Comparison of ENCODE assay signal across 22 cellular contexts in genomic region chr19:48755787-48756674, GRCh38. TPM values are rescaled to one million over a fixed set of nuclear protein-coding genes. Genes with fewer than 3 reads are reported as not detected.
"Had no signal": no experiment of that assay in that cellular context is flagged by ENCODE, and none has a peak within 500 bp of the region (broad histone marks: within the 10 kb centered on the region; RNA-seq: fewer than 3 reads in every experiment).

No MANE protein-coding gene starts in this region.

- H3K9me3 ChIP-seq: body of pancreas, pancreas, upper lobe of right lung had no signal

- H3K36me3 Mint-ChIP-seq: activated naive CD8-positive, alpha-beta T cell treated with anti-CD3 and anti-CD28 coated beads, Interleukin-2, amount 10 ng/mL, durations not matched to agents 7 days and 5 days; memory B cell; naive thymus-derived CD4-positive, alpha-beta T cell; stimulated activated naive B cell treated with anti-CD40 and anti-IgM and Interleukin-4, amounts not matched to agents 10 μg/mL and 1 μg/mL and 100 μg/mL, for 72 hours had no signal

- H3K4me1 ChIP-seq: neural progenitor cell had no signal

- H3K4me2 ChIP-seq: neural progenitor cell had no signal

- H3K27ac ChIP-seq: dorsolateral prefrontal cortex, neural progenitor cell, pancreas, upper lobe of right lung had no signal

- H3K9me3 Mint-ChIP-seq: activated CD4-positive, alpha-beta memory T cell treated with anti-CD3 and anti-CD28 coated beads, Interleukin-2, amount 10 ng/mL, durations not matched to agents 7 days and 5 days; activated naive CD8-positive, alpha-beta T cell treated with anti-CD3 and anti-CD28 coated beads, Interleukin-2, amount 10 ng/mL, durations not matched to agents 7 days and 5 days; activated T-helper 17 cell treated with anti-CD3 and anti-CD28 coated beads, Interleukin-2, amount 50 U/mL, for 72 hours; memory B cell; naive thymus-derived CD4-positive, alpha-beta T cell; stimulated activated naive B cell treated with anti-CD40 and anti-IgM and Interleukin-4, amounts not matched to agents 10 μg/mL and 1 μg/mL and 100 μg/mL, for 72 hours had no signal

- H3K4me3 Mint-ChIP-seq: activated CD4-positive, alpha-beta memory T cell treated with anti-CD3 and anti-CD28 coated beads, Interleukin-2, amount 10 ng/mL, durations not matched to agents 7 days and 5 days; activated naive CD8-positive, alpha-beta T cell treated with anti-CD3 and anti-CD28 coated beads, Interleukin-2, amount 10 ng/mL, durations not matched to agents 7 days and 5 days; activated T-helper 17 cell treated with anti-CD3 and anti-CD28 coated beads, Interleukin-2, amount 50 U/mL, for 72 hours; memory B cell; naive thymus-derived CD4-positive, alpha-beta T cell; neural progenitor cell; stimulated activated naive B cell treated with anti-CD40 and anti-IgM and Interleukin-4, amounts not matched to agents 10 μg/mL and 1 μg/mL and 100 μg/mL, for 72 hours had no signal

- H3K4me3 ChIP-seq: body of pancreas, dorsolateral prefrontal cortex, neural progenitor cell, pancreas, upper lobe of right lung had no signal

- ATAC-seq: activated T-helper 17 cell treated with anti-CD3 and anti-CD28 coated beads, Interleukin-2, amount 50 U/mL, for 72 hours; body of pancreas; left ventricle myocardium superior; naive thymus-derived CD4-positive, alpha-beta T cell; pancreas; sciatic nerve; stimulated activated naive B cell treated with anti-CD40 and anti-IgM and Interleukin-4, amounts not matched to agents 10 μg/mL and 1 μg/mL and 100 μg/mL, for 72 hours; upper lobe of right lung had no signal

- DNase-seq: activated CD4-positive, alpha-beta memory T cell treated with anti-CD3 and anti-CD28 coated beads, Interleukin-2, amount 10 ng/mL, durations not matched to agents 7 days and 5 days; activated CD4-positive, alpha-beta T cell treated with anti-CD3 and anti-CD28 coated beads for 48 hours; activated CD4-positive, CD25-positive, alpha-beta regulatory T cell; activated naive CD4-positive, alpha-beta T cell treated with Interleukin-2 at 50 U/mL for 16 hours; activated naive CD8-positive, alpha-beta T cell treated with anti-CD3 and anti-CD28 coated beads, Interleukin-2, amount 10 ng/mL, durations not matched to agents 7 days and 5 days; activated T-cell treated with anti-CD3 and anti-CD28 coated beads, Interleukin-2, amount 50 U/mL, for 1 hour; dorsolateral prefrontal cortex; foreskin fibroblast; kidney glomerular epithelial cell; left ventricle myocardium superior; naive thymus-derived CD4-positive, alpha-beta T cell; stimulated activated naive B cell treated with anti-CD40 and anti-IgM and Interleukin-4, amounts not matched to agents 10 μg/mL and 1 μg/mL and 100 μg/mL, for 72 hours; T-helper 9 cell; upper lobe of right lung had no signal

- H3K27ac Mint-ChIP-seq: activated CD4-positive, alpha-beta memory T cell treated with anti-CD3 and anti-CD28 coated beads, Interleukin-2, amount 10 ng/mL, durations not matched to agents 7 days and 5 days; activated naive CD8-positive, alpha-beta T cell treated with anti-CD3 and anti-CD28 coated beads, Interleukin-2, amount 10 ng/mL, durations not matched to agents 7 days and 5 days; activated T-helper 17 cell treated with anti-CD3 and anti-CD28 coated beads, Interleukin-2, amount 50 U/mL, for 72 hours; memory B cell; naive thymus-derived CD4-positive, alpha-beta T cell; neural progenitor cell; stimulated activated naive B cell treated with anti-CD40 and anti-IgM and Interleukin-4, amounts not matched to agents 10 μg/mL and 1 μg/mL and 100 μg/mL, for 72 hours had no signal

- H3K27me3 ChIP-seq: body of pancreas, pancreas had no signal

- H3K9ac ChIP-seq: neural progenitor cell had no signal

- H2AFZ ChIP-seq: neural progenitor cell had no signal

- H3K36me3 ChIP-seq: neural progenitor cell, pancreas, upper lobe of right lung had no signal

RNA-seq across cellular contexts. Expression of gene FGF21, which starts 0.7 kb away (rescaled TPM):
- total RNA-seq: activated CD4-positive, alpha-beta memory T cell treated with anti-CD3 and anti-CD28 coated beads, Interleukin-2, amount 10 ng/mL, durations not matched to agents 7 days and 5 days; activated naive CD8-positive, alpha-beta T cell treated with anti-CD3 and anti-CD28 coated beads, Interleukin-2, amount 10 ng/mL, durations not matched to agents 7 days and 5 days; activated T-helper 17 cell treated with anti-CD3 and anti-CD28 coated beads, Interleukin-2, amount 50 U/mL, for 72 hours; body of pancreas; cardiac septum; dorsolateral prefrontal cortex; left ventricle myocardium superior; mucosa of gallbladder; naive thymus-derived CD4-positive, alpha-beta T cell; sciatic nerve; upper lobe of right lung had no signal
- polyA plus RNA-seq: naive thymus-derived CD4-positive, alpha-beta T cell; pancreas had no signal

RNA-seq across cellular contexts. Expression of gene FUT1, which starts 3.6 kb away (rescaled TPM):
- polyA plus RNA-seq: naive thymus-derived CD4-positive, alpha-beta T cell had no signal

RNA-seq across cellular contexts. Expression of gene IZUMO1, which starts 9.3 kb away (rescaled TPM):
- total RNA-seq: activated CD4-positive, alpha-beta memory T cell treated with anti-CD3 and anti-CD28 coated beads, Interleukin-2, amount 10 ng/mL, durations not matched to agents 7 days and 5 days; activated naive CD8-positive, alpha-beta T cell treated with anti-CD3 and anti-CD28 coated beads, Interleukin-2, amount 10 ng/mL, durations not matched to agents 7 days and 5 days; activated T-helper 17 cell treated with anti-CD3 and anti-CD28 coated beads, Interleukin-2, amount 50 U/mL, for 72 hours; naive thymus-derived CD4-positive, alpha-beta T cell had no signal
- polyA plus RNA-seq: naive thymus-derived CD4-positive, alpha-beta T cell had no signal

RNA-seq across cellular contexts. Expression of gene RASIP1, which starts 15.6 kb away (rescaled TPM):
- total RNA-seq: activated naive CD8-positive, alpha-beta T cell treated with anti-CD3 and anti-CD28 coated beads, Interleukin-2, amount 10 ng/mL, durations not matched to agents 7 days and 5 days had no signal
